In the genomic region with DNA sequence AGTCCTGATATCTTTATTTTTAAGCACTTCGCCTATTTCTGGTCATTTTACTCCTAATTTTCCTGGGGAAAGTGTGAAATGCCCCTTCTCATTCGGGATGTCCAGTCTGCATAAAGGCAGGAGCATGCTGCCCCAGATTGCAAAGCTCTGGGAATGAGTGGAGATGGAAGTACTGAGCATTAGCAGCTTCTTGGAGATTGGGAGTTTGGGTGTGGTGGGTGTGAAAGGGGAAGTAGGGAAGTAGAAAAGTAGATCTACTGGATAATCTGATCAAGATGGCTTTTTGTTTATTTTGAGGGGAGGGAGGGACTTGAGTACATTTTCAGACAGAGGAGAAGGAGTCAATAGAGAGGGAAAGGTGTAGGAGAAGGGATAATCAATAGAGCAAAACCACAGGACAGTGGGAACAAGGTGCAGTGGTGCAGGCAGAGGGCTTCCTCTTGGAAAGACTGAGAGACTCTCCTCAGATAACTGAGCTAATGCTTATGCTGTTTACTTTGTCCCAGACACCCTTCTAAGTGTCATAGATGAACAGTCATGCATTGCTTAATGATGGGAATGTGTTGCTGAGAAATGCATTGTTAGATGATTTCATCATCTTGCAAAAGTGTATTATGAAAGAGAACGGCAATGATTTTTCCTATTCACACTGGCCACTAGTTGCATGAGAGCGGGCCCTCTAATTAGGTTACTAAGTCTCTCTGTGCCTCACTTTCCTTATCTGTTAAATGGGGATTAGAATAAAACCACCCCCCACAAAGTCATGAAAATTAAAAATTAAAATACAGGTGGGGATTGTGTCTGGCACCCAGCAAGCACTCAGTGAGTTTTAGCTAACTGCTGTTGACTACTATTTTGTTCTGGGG, we compare ENCODE assay signal across 1 cellular context.
TF ChIP-seq lines count a peak whose summit lies in the region.

No MANE protein-coding gene starts in this region.

TF ChIP-seq in HCT116, 20 proteins besides CTCF, POLR2A, EP300 and RAD21 (continued from another document):
- TF ChIP-seq, protein P1, sequence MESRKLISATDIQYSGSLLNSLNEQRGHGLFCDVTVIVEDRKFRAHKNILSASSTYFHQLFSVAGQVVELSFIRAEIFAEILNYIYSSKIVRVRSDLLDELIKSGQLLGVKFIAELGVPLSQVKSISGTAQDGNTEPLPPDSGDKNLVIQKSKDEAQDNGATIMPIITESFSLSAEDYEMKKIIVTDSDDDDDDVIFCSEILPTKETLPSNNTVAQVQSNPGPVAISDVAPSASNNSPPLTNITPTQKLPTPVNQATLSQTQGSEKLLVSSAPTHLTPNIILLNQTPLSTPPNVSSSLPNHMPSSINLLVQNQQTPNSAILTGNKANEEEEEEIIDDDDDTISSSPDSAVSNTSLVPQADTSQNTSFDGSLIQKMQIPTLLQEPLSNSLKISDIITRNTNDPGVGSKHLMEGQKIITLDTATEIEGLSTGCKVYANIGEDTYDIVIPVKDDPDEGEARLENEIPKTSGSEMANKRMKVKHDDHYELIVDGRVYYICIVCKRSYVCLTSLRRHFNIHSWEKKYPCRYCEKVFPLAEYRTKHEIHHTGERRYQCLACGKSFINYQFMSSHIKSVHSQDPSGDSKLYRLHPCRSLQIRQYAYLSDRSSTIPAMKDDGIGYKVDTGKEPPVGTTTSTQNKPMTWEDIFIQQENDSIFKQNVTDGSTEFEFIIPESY (IDR thresholded peaks at IDR 0.05; ENCODE audit: extremely low read depth, insufficient replicate concordance, low read length): no peak
- TF ChIP-seq CEBPB (IDR thresholded peaks at IDR 0.05; ENCODE audit: low read depth): no peak
- TF ChIP-seq ELF1 (IDR thresholded peaks at IDR 0.05; ENCODE audit: borderline replicate concordance, low read depth): no peak
- TF ChIP-seq EGR1 (IDR thresholded peaks at IDR 0.05; ENCODE audit: low read depth): no peak
- no peak for TF ChIP-seq EZH2 (IDR thresholded peaks at IDR 0.05)
- no peak for TF ChIP-seq ZNF274 (IDR thresholded peaks at IDR 0.05; ENCODE audit: low read depth, low read length)
- no peak for TF ChIP-seq JUND (IDR thresholded peaks at IDR 0.05)
- TF ChIP-seq MAX (IDR thresholded peaks at IDR 0.05): no peak
- no peak for TF ChIP-seq EZH2phosphoT487 (IDR thresholded peaks at IDR 0.05; ENCODE audit: borderline replicate concordance)
- TF ChIP-seq FOSL1 (IDR thresholded peaks at IDR 0.05; ENCODE audit: low read depth): no peak
- TF ChIP-seq SP1 (IDR thresholded peaks at IDR 0.05; ENCODE audit: low read depth): no peak
TF ChIP-seq in HCT116: peak in this region for 3.
